In the genomic region with DNA sequence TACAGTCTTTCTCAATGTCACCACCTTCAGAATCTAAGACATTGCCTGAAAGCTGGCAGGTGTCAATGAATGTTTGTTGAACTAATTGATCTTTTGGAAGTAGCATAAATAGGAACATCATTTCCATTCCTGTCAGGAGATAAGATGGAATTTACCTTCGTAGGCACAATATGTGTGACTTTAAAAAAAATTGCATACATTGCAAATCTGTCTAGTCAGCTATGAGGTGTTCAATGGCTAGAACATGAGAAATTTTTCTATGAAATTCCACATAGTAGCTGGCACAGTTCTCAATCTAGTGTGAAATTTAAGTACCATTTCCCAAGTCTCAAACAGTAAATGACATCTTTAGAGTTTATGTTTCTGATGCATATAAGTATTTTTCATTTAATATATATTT, we compare ENCODE assay signal across 32 cellular contexts. TPM values are rescaled to one million over a fixed set of nuclear protein-coding genes. Genes with fewer than 3 reads are reported as not detected.
"Had no signal": no experiment of that assay in that cellular context is flagged by ENCODE, and none has a peak within 500 bp of the region (broad histone marks: within the 10 kb centered on the region; RNA-seq: fewer than 3 reads in every experiment).

No MANE protein-coding gene starts in this region.

- H3K27me3 ChIP-seq: neural progenitor cell, ovary, suprapubic skin, testis, tibial artery, transverse colon, upper lobe of right lung, uterus had no signal

- H3K9ac ChIP-seq: neural progenitor cell had no signal

- H3K4me1 ChIP-seq: neural progenitor cell, psoas muscle, spleen, suprapubic skin, testis, tibial artery, transverse colon, upper lobe of right lung, uterus had no signal

- H3K4me2 ChIP-seq: neural progenitor cell, smooth muscle cell had no signal

- ATAC-seq: naive thymus-derived CD4-positive, alpha-beta T cell; natural killer cell; psoas muscle; right cardiac atrium; sciatic nerve; stimulated activated memory B cell treated with anti-CD40 and anti-IgM and Interleukin-4, amounts not matched to agents 10 μg/mL and 1 μg/mL and 100 μg/mL, for 72 hours; stimulated activated naive CD8-positive, alpha-beta T cell treated with anti-CD3 and anti-CD28 coated beads, Interleukin-15, amount 100 ng/mL, for 72 hours; stimulated activated naive CD8-positive, alpha-beta T cell treated with anti-CD3 and anti-CD28 coated beads, Interleukin-15, Interleukin-2, amounts not matched to agents 100 U/mL and 50 U/mL, for 24 hours; upper lobe of right lung had no signal

- DNase-seq: naive thymus-derived CD4-positive, alpha-beta T cell; natural killer cell; occipital lobe; ovary; psoas muscle; spleen; stimulated activated CD4-positive, alpha-beta T cell treated with anti-CD3 and anti-CD28 coated beads, Interleukin-12 subunit alpha, Interleukin-12 subunit beta, amount 100 ng/mL, for 4 hours; stimulated activated CD4-positive, alpha-beta T cell treated with anti-CD3 and anti-CD28 coated beads, Interleukin-1b, Interleukin-23, amount 100 ng/mL, for 48 hours; stimulated activated CD4-positive, alpha-beta T cell treated with anti-CD3 and anti-CD28 coated beads, Interleukin-4, amount 100 ng/mL, for 1 hour; stimulated activated CD4-positive, alpha-beta T cell treated with anti-CD3 and anti-CD28 coated beads, Interleukin-4, amount 100 ng/mL, for 4 hours; stimulated activated CD8-positive, alpha-beta memory T cell treated with anti-CD3 and anti-CD28 coated beads, Interleukin-4, amount 100 ng/mL, for 48 hours; stimulated activated naive CD4-positive, alpha-beta T cell; stimulated activated naive CD8-positive, alpha-beta T cell treated with anti-CD3 and anti-CD28 coated beads, Interleukin-15, amount 100 ng/mL, for 72 hours; stimulated activated naive CD8-positive, alpha-beta T cell treated with anti-CD3 and anti-CD28 coated beads, Interleukin-15, Interleukin-2, amounts not matched to agents 100 U/mL and 50 U/mL, for 24 hours; substantia nigra; testis; tibial artery; transverse colon; upper lobe of right lung; uterus had no signal

- H3K9me3 ChIP-seq: ovary, psoas muscle, suprapubic skin, testis, tibial artery, transverse colon, upper lobe of right lung, uterus had no signal

- H2AFZ ChIP-seq: neural progenitor cell had no signal

- H3K4me3 ChIP-seq: neural progenitor cell, ovary, psoas muscle, skin epidermis, smooth muscle cell, spleen, suprapubic skin, testis, tibial artery, transverse colon, upper lobe of right lung, uterus had no signal

- H3K36me3 ChIP-seq: neural progenitor cell, ovary, spleen, suprapubic skin, tibial artery, transverse colon, upper lobe of right lung, uterus had no signal

- H3K27ac ChIP-seq: neural progenitor cell, ovary, psoas muscle, skin epidermis, spleen, suprapubic skin, testis, tibial artery, transverse colon, upper lobe of right lung, uterus had no signal

RNA-seq across cellular contexts. Expression of gene PAGE2, which starts 10.3 kb away (rescaled TPM):
- total RNA-seq: naive thymus-derived CD4-positive, alpha-beta T cell; natural killer cell; occipital lobe; osteoblast; ovary; posterior vena cava; psoas muscle; renal cortical epithelial cell; right cardiac atrium; sciatic nerve; smooth muscle cell; spleen; suprapubic skin; transverse colon; upper lobe of right lung; urinary bladder; uterus had no signal
- polyA plus RNA-seq: naive thymus-derived CD4-positive, alpha-beta T cell; neural cell; ovary; psoas muscle; right cardiac atrium; smooth muscle cell; urinary bladder had no signal

RNA-seq across cellular contexts. Expression of gene PAGE2B, which starts 24.3 kb away (rescaled TPM):
- total RNA-seq: occipital lobe, osteoblast, posterior vena cava, psoas muscle, renal cortical epithelial cell, right cardiac atrium, sciatic nerve, smooth muscle cell, suprapubic skin, upper lobe of right lung, urinary bladder, uterus had no signal
- polyA plus RNA-seq: naive thymus-derived CD4-positive, alpha-beta T cell; neural cell; ovary; psoas muscle; right cardiac atrium; smooth muscle cell; urinary bladder had no signal
